1 cellular context compared by ENCODE assay signal in genomic region chr4:176790398-176790797, GRCh38.
TF ChIP-seq lines count a peak whose summit lies in the region.

No MANE protein-coding gene starts in this region.

TF ChIP-seq in SK-N-SH treated with all-trans-retinoic acid at 6 μM for 48 hours, 23 proteins besides CTCF, POLR2A, EP300 and RAD21 (continued from another document):
- TF ChIP-seq PATZ1 (CRISPR knock-in tag; IDR thresholded peaks at IDR 0.05; ENCODE audit: borderline replicate concordance) = no peak
- no peak for TF ChIP-seq TOX (CRISPR knock-in tag; IDR thresholded peaks at IDR 0.05; ENCODE audit: borderline replicate concordance)
- TF ChIP-seq POU6F1 (CRISPR knock-in tag; IDR thresholded peaks at IDR 0.05; ENCODE audit: borderline replicate concordance, low read depth) = no peak
- no peak for TF ChIP-seq PPARA (CRISPR knock-in tag; IDR thresholded peaks at IDR 0.05; ENCODE audit: borderline replicate concordance)
- no peak for TF ChIP-seq TCF4 (CRISPR knock-in tag; IDR thresholded peaks at IDR 0.05; ENCODE audit: borderline replicate concordance)
- no peak for TF ChIP-seq ISL1 (CRISPR knock-in tag; IDR thresholded peaks at IDR 0.05)
- no peak for TF ChIP-seq ZNF70 (CRISPR knock-in tag; IDR thresholded peaks at IDR 0.05)
- no peak for TF ChIP-seq ESRRG (CRISPR knock-in tag; IDR thresholded peaks at IDR 0.05)
- no peak for TF ChIP-seq BACH2 (CRISPR knock-in tag; IDR thresholded peaks at IDR 0.05; ENCODE audit: borderline replicate concordance)
- no peak for TF ChIP-seq ZFP3 (CRISPR knock-in tag; IDR thresholded peaks at IDR 0.05)
- no peak for TF ChIP-seq ZNF565 (CRISPR knock-in tag; conservative IDR thresholded peaks at IDR 0.05; ENCODE audit: low read depth)
